In the genomic region with DNA sequence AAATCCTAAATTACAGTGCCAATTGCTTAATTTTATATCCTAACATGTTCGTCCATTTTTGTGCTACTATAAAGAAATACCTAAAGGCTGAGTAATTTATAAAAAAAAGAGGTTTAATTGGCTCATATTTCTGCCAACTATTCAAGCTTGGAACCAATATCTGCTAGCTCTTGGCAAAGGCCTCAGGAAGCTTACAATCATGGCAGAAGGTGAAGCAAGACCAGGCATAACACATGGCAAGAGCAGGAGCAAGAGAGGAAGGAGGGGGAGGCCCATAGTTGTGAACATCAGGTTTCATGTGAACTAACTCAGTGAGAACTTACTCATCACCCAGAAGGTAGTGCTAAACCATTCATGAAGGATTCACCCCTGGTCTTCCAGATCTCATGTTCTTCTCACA, we compare ENCODE assay signal across 25 cellular contexts.
DNase-seq lines count a peak whose midpoint lies in the region; ATAC-seq, FAIRE-seq and TF ChIP-seq lines count a peak whose summit lies in the region.
"Had no signal": no experiment of that assay in that cellular context is flagged by ENCODE, and none has a peak within 500 bp of the region (broad histone marks: within the 10 kb centered on the region; RNA-seq: fewer than 3 reads in every experiment).

No MANE protein-coding gene starts in this region.

- intact Hi-C loops in prostate gland (cut with DNase I), result no loop called here

- in situ Hi-C loops in ACHN (cut with HindIII; ENCODE audit: low pct_ligation_motif_present, low pct_unique_long_range_greater_than_20kb, low sequenced_read_pairs), result no loop called here

- ATAC-seq in GM19324 (IDR thresholded peaks at IDR 0.05; ENCODE audit: low FRiP score, unreplicated experiment), result no peak
- ATAC-seq: GM12878 had no signal

- H3K36me3 ChIP-seq in bronchial epithelial cell (ENCODE audit: control insufficient read depth, insufficient read depth, low read length) (no peaks in the 10 kb centered on the region), fibroblast of lung (ENCODE audit: control insufficient read depth, insufficient read depth, low read length) (no peaks in the 10 kb centered on the region), prostate gland (no peaks in the 10 kb centered on the region)
- H3K36me3 ChIP-seq: BLaER1 had no signal

- 39% methylated on average over 1 of the region's 1 CpG for WGBS in prostate gland

- TF ChIP-seq POLR2A in prostate gland (IDR thresholded peaks at IDR 0.05), result no peak

- H3K27me3 ChIP-seq in bronchial epithelial cell (ENCODE audit: control insufficient read depth, insufficient read depth, low read length), result no peaks in the 10 kb centered on the region
- no peaks in the 10 kb centered on the region for H3K27me3 ChIP-seq in fibroblast of lung (ENCODE audit: control insufficient read depth, insufficient read depth, low read length)
- no peaks in the 10 kb centered on the region for H3K27me3 ChIP-seq in prostate gland (replicated peaks; ENCODE audit: insufficient read depth)
- H3K27me3 ChIP-seq: BLaER1 had no signal

- DNase-seq in GM04503 (ENCODE audit: low read depth) (peak; percentile 11), bronchial epithelial cell (ENCODE audit: low read depth) (peak; percentile 1), fibroblast of lung (ENCODE audit: low read depth in 2 of 2) (peak; percentile 3 to 16), iris pigment epithelial cell (ENCODE audit: low read depth) (peak; percentile 1), ACHN (no peak), prostate gland (ENCODE audit: low spot score) (no peak)
- DNase-seq: CD4-positive, alpha-beta T cell; COR-L47; DMS79; H9; KG1; MV-4-11; NCI-H1105 treated with DMSO at 0.1 percent for 48 hours; NCI-H2029 treated with DMSO at 0.1 percent for 48 hours; NCI-H226; NCI-H510A treated with DMSO at 0.1 percent for 48 hours; NCI-H748 treated with DMSO at 0.1 percent for 48 hours; SHP77 treated with DMSO at 0.1 percent for 48 hours had no signal

- no peak for FAIRE-seq in bronchial epithelial cell (lab: Jason Lieb, UNC)
- FAIRE-seq: A204.1, GM12878, HTR-8/SVneo had no signal

- H2AFZ ChIP-seq in fibroblast of lung (ENCODE audit: low read length), result no peak overlapping the region

- no peak overlapping the region for H3K4me2 ChIP-seq in fibroblast of lung (ENCODE audit: extremely low read depth, insufficient read depth, low read length)
- H3K4me2 ChIP-seq: BLaER1 had no signal

- H3K27ac ChIP-seq in fibroblast of lung (ENCODE audit: insufficient read depth, low read length), result no peak overlapping the region
- no peak overlapping the region for H3K27ac ChIP-seq in prostate gland
- H3K27ac ChIP-seq: BLaER1, RWPE1, SK-N-MC had no signal

- H3K4me3 ChIP-seq in bronchial epithelial cell (ENCODE audit: low read depth, low read length) (no peak overlapping the region), fibroblast of lung (replicated peaks in 1 of 4; ENCODE audit: control extremely low read depth in 1 of 4, insufficient read depth in 1 of 4, low read depth in 3 of 4, low read length in 4 of 4) (no peak overlapping the region), prostate gland (no peak overlapping the region)
- H3K4me3 ChIP-seq: BLaER1, GM12878, SK-N-MC had no signal

- no peaks in the 10 kb centered on the region for H3K79me2 ChIP-seq in fibroblast of lung (ENCODE audit: control insufficient read depth, insufficient read depth, low read length)

- TF ChIP-seq CTCF in bronchial epithelial cell (IDR thresholded peaks at IDR 0.05; ENCODE audit: insufficient read depth, low read length, severe bottlenecking) (no peak), fibroblast of lung (conservative IDR thresholded peaks at IDR 0.05 in 1 of 2, IDR thresholded peaks at IDR 0.05 in 1 of 2; ENCODE audit: low read depth in 1 of 2, low read length in 2 of 2) (no peak), prostate gland (IDR thresholded peaks at IDR 0.05) (no peak)

- no peak overlapping the region for H3K9ac ChIP-seq in fibroblast of lung (ENCODE audit: insufficient read depth, low read length)
- H3K9ac ChIP-seq: BLaER1 had no signal

- H3K4me1 ChIP-seq in fibroblast of lung (ENCODE audit: control insufficient read depth, extremely low read depth, insufficient read depth, low read length), result no peaks in the 10 kb centered on the region
- H3K4me1 ChIP-seq in prostate gland (replicated peaks), result no peaks in the 10 kb centered on the region
- H3K4me1 ChIP-seq: BLaER1 had no signal

- no peaks in the 10 kb centered on the region for H3K9me3 ChIP-seq in fibroblast of lung (ENCODE audit: control insufficient read depth, insufficient read depth, low read depth, low read length)
- H3K9me3 ChIP-seq in prostate gland, result no peaks in the 10 kb centered on the region
- H3K9me3 ChIP-seq: BLaER1 had no signal

- H4K20me1 ChIP-seq in fibroblast of lung (ENCODE audit: control insufficient read depth, extremely low read depth, insufficient read depth, low read length), result no peaks in the 10 kb centered on the region
- H4K20me1 ChIP-seq: BLaER1 had no signal

Comparison
In these comparisons a context has a peak if more than half of its experiments do, and no peak if none do; other contexts are left out.
1. DNase-seq: peak in GM04503 (single experiment), bronchial epithelial cell (single experiment), fibroblast of lung (2 of 2) and iris pigment epithelial cell (single experiment); none in ACHN (single experiment) and prostate gland (single experiment).